ENCODE assay signal across 4 cellular contexts in genomic region chr7:1492640-1493039, GRCh38.
"Had no signal": no experiment of that assay in that cellular context is flagged by ENCODE, and none has a peak within 500 bp of the region (broad histone marks: within the 10 kb centered on the region; RNA-seq: fewer than 3 reads in every experiment).

No MANE protein-coding gene starts in this region.

- H3K4me1 Mint-ChIP-seq: GM23338, H9 had no signal

- ATAC-seq: GM23338 had no signal

- H3K9me3 Mint-ChIP-seq: GM23338, H9 had no signal

- H3K4me3 Mint-ChIP-seq: GM23338, H9 had no signal

- H3K27ac Mint-ChIP-seq: GM23338, H9 had no signal

- DNase-seq: H9, HCEC 1CT, IMR-90 had no signal
